ENCODE assay signal across 8 cellular contexts in the genomic region with DNA sequence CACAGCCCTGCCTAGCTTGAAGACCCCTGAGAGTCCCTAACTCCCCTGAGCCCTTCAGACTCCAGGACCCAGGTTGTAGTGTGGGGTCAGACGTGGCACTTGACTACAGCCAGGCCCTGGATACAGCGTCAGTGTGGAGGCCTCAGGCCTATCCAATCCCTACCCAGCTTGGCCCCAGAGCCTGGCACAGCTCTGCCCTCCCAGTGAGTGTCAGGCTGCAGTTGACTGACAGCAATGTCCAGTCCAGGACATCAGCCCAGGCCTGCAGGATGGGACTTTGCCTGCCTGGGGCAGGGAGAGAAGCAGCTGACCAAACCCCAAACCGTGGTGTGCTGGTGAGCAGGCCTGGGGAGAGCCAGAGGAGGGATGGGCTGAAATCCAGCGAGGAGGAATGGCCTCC. TPM values are rescaled to one million over a fixed set of nuclear protein-coding genes. Genes with fewer than 3 reads are reported as not detected.
DNase-seq lines count a peak whose midpoint lies in the region; ATAC-seq, FAIRE-seq and TF ChIP-seq lines count a peak whose summit lies in the region.

No MANE protein-coding gene starts in this region.

- H3K4me2 ChIP-seq in BLaER1: peak overlapping the region; percentile 93
- no peak overlapping the region for H3K4me2 ChIP-seq in H1 (ENCODE audit: insufficient read depth in 1 of 2, low read depth in 2 of 2, low read length in 2 of 2)

- H3K9ac ChIP-seq in BLaER1 (peak overlapping the region; percentile 87), NT2/D1 (ENCODE audit: insufficient read length, low read depth) (peak overlapping the region; percentile 2), H1 (replicated peaks in 1 of 4; ENCODE audit: extremely low read depth in 1 of 4, low read depth in 3 of 4, low read length in 3 of 4) (no peak overlapping the region)

- WGBS in H1 (ENCODE audit: extremely low coverage in 1 of 2, insufficient coverage in 1 of 2, insufficient read length in 1 of 2, insufficient replicate concordance in 2 of 2, low coverage in 1 of 2, low lambda C conversion rate in 2 of 2, missing lambda C conversion rate in 1 of 2), 2 experiments: 95% methylated on average over 4 of the region's 4 CpGs; no CpG with 5 or more reads in 1 of the 2 experiments

- no peak overlapping the region for H3K18ac ChIP-seq in H1 (ENCODE audit: extremely low read depth, low read length)

- H3K4me1 ChIP-seq in BLaER1 (peaks cover 100% of the 10 kb centered on the region), NT2/D1 (ENCODE audit: insufficient read depth, insufficient read length) (peaks cover 12% of the 10 kb centered on the region), H1 (replicated peaks in 1 of 4; ENCODE audit: control insufficient read depth in 3 of 4, insufficient read depth in 4 of 4, low read length in 3 of 4) (peaks cover 0 to 17% (median 2%) of the 10 kb centered on the region in 4 experiments; a peak in 3 of 7 replicates)

- no peaks in the 10 kb centered on the region for H3K23me2 ChIP-seq in H1 (ENCODE audit: low read depth, low read length)

- TF ChIP-seq RAD21 in H1 (IDR thresholded peaks at IDR 0.05 in 1 of 2, conservative IDR thresholded peaks at IDR 0.05 in 1 of 2; ENCODE audit: low read depth in 2 of 2, low read length in 2 of 2): no peak

- no peak overlapping the region for H4K5ac ChIP-seq in H1 (ENCODE audit: insufficient read length, low read depth, low read length)

- H3K36me3 Mint-ChIP-seq in nephron progenitor cell (ENCODE audit: low read depth) (no peaks in the 10 kb centered on the region), WTC11 (no peaks in the 10 kb centered on the region)

- no peak for TF ChIP-seq EP300 in H1 (IDR thresholded peaks at IDR 0.05; ENCODE audit: borderline replicate concordance in 1 of 2, low read depth in 2 of 2, low read length in 2 of 2)

- H2BK120ac ChIP-seq in H1 (replicated peaks; ENCODE audit: low read depth, low read length): no peak overlapping the region

- no peak for ATAC-seq in WTC11
- ATAC-seq in GM19467 (IDR thresholded peaks at IDR 0.05; ENCODE audit: unreplicated experiment): no peak
- no peak for ATAC-seq in GM19455 (IDR thresholded peaks at IDR 0.05; ENCODE audit: unreplicated experiment)

- H2BK5ac ChIP-seq in H1 (ENCODE audit: low read depth, low read length): 0 out of 2 replicates have a peak overlapping the region, but pooled peaks have one; percentile 60

- H3K79me2 ChIP-seq in H1 (ENCODE audit: control insufficient read depth in 1 of 2, insufficient read depth in 2 of 2, low read length in 2 of 2): peaks cover 0 to 45% of the 10 kb centered on the region in 2 experiments; a peak in 2 of 4 replicates

- H3K27ac Mint-ChIP-seq in nephron progenitor cell (peak overlapping the region; percentile 83), WTC11 (no peak overlapping the region)

- no peak for TF ChIP-seq POLR2A in H1 (IDR thresholded peaks at IDR 0.05; ENCODE audit: control extremely low read depth in 1 of 2, low read depth in 2 of 2, low read length in 2 of 2)

- POLR2A ChIA-PET in H1 (lab: Charles Lee; ENCODE audit: partially characterized antibody) (interaction anchor here (1.2 to 1.5 kb wide), 3 partner anchors 25 to 47 kb away, joined by 3 to 4 read pairs (median 3); partner anchors contain the start of gene KLF13), WTC11 (lab: Charles Lee) (no interaction called here)

- H3K9me3 ChIP-seq in BLaER1 (no peaks in the 10 kb centered on the region), NT2/D1 (ENCODE audit: insufficient read depth, low read length) (no peaks in the 10 kb centered on the region), H1 (ENCODE audit: insufficient read depth in 2 of 2, low read depth in 1 of 2, low read length in 1 of 2) (no peaks in the 10 kb centered on the region)

- H2BK12ac ChIP-seq in H1 (ENCODE audit: low read depth, low read length): no peak overlapping the region

- peaks cover 19% of the 10 kb centered on the region for H4K20me1 ChIP-seq in BLaER1
- H4K20me1 ChIP-seq in H1 (replicated peaks in 1 of 2; ENCODE audit: control insufficient read depth in 1 of 2, insufficient read depth in 2 of 2, low read length in 2 of 2): peaks cover 14 to 29% of the 10 kb centered on the region in 2 experiments

- H2AFZ ChIP-seq in H1 (ENCODE audit: low read length): no peak overlapping the region

- peaks cover 24% of the 10 kb centered on the region for H3K79me1 ChIP-seq in H1 (ENCODE audit: low read depth, low read length)

- H4K8ac ChIP-seq in H1 (ENCODE audit: extremely low read depth, insufficient read depth, low read length): no peak overlapping the region

- no peaks in the 10 kb centered on the region for H3K27me3 Mint-ChIP-seq in nephron progenitor cell (ENCODE audit: low read depth, poor library complexity)
- H3K27me3 Mint-ChIP-seq in WTC11 (ENCODE audit: low read depth): no peaks in the 10 kb centered on the region

- DNase-seq in NT2/D1 (ENCODE audit: low read depth, low spot score): no peak
- DNase-seq in H1 (ENCODE audit: low read depth in 1 of 2, low spot score in 2 of 2): no peak
- DNase-seq in nephron progenitor cell: no peak
- DNase-seq in NK-92 treated with Interleukin-12 subunit alpha and Interleukin-12 subunit beta, amount 100 ng/mL, for 24 hours (lab: John Stamatoyannopoulos, UW): no peak
- no peak for DNase-seq in WTC11 (ENCODE audit: low spot score)

- H3K4ac ChIP-seq in H1 (replicated peaks; ENCODE audit: insufficient read length, low read depth, low read length): no peak overlapping the region

- H2AK5ac ChIP-seq in H1 (ENCODE audit: low read depth, low read length): no peak overlapping the region

- peak overlapping the region; percentile 98 for H3K27ac ChIP-seq in BLaER1
- H3K27ac ChIP-seq in H1 (ENCODE audit: low read depth, low read length): no peak overlapping the region

- peak overlapping the region; percentile 55 for H3K4me3 ChIP-seq in BLaER1
- no peak overlapping the region for H3K4me3 ChIP-seq in NT2/D1 (ENCODE audit: insufficient read length, low read depth)
- no peak overlapping the region for H3K4me3 ChIP-seq in H1 (ENCODE audit: extremely low read depth in 1 of 4, insufficient read depth in 2 of 4, low read depth in 3 of 4, low read length in 4 of 4)

- TF ChIP-seq CTCF in H1 (IDR thresholded peaks at IDR 0.05; ENCODE audit: control extremely low read depth in 1 of 3, insufficient read depth in 1 of 3, low read depth in 1 of 3, low read length in 3 of 3) (no peak), nephron progenitor cell (IDR thresholded peaks at IDR 0.05) (no peak), WTC11 (IDR thresholded peaks at IDR 0.05) (no peak)

- no peak for FAIRE-seq in H1 (lab: Jason Lieb, UNC)

- H3K4me1 Mint-ChIP-seq in nephron progenitor cell (peaks cover 50% of the 10 kb centered on the region), WTC11 (peaks cover 42% of the 10 kb centered on the region)

- CTCF ChIA-PET in H1 (lab: Charles Lee; ENCODE audit: partially characterized antibody) (interaction anchor here (0.6 to 1.5 kb wide), 8 partner anchors 10 to 147 kb away, joined by 3 to 4 read pairs (median 3); no protein-coding TSS in a partner anchor), WTC11 (lab: Charles Lee) (interaction anchor here (3.4 kb wide), 1 partner anchor 81 kb away, joined by 9 read pairs; no protein-coding TSS in a partner anchor)

- H3K14ac ChIP-seq in H1 (ENCODE audit: insufficient read length): no peak overlapping the region

- no peak overlapping the region for H3K56ac ChIP-seq in H1 (replicated peaks; ENCODE audit: insufficient read length, low read depth, low read length)

- H3K36me3 ChIP-seq in BLaER1 (peaks cover 26% of the 10 kb centered on the region), NT2/D1 (ENCODE audit: insufficient read depth, insufficient read length, low read length) (peaks cover 3% of the 10 kb centered on the region), H1 (ENCODE audit: control insufficient read depth in 2 of 4, insufficient read depth in 4 of 4, low read length in 3 of 4) (no peaks in the 10 kb centered on the region)

- H2BK15ac ChIP-seq in H1 (ENCODE audit: low read length): no peak overlapping the region

- H3K9me3 Mint-ChIP-seq in nephron progenitor cell: no peaks in the 10 kb centered on the region
- H3K9me3 Mint-ChIP-seq in WTC11: no peaks in the 10 kb centered on the region

- H4K91ac ChIP-seq in H1 (replicated peaks; ENCODE audit: insufficient read length, low read length): no peak overlapping the region

- H3K27me3 ChIP-seq in BLaER1: no peaks in the 10 kb centered on the region
- H3K27me3 ChIP-seq in NT2/D1 (ENCODE audit: insufficient read depth, insufficient read length): no peaks in the 10 kb centered on the region
- no peaks in the 10 kb centered on the region for H3K27me3 ChIP-seq in H1 (replicated peaks in 1 of 4; ENCODE audit: control insufficient read depth in 3 of 4, extremely low read depth in 1 of 4, insufficient read depth in 3 of 4, low read length in 3 of 4)

- H2BK20ac ChIP-seq in H1 (ENCODE audit: low read length): no peak overlapping the region

- H3K4me3 Mint-ChIP-seq in nephron progenitor cell: no peak overlapping the region
- H3K4me3 Mint-ChIP-seq in WTC11: no peak overlapping the region

- no peak overlapping the region for H3K23ac ChIP-seq in H1 (ENCODE audit: insufficient read length)

TF ChIP-seq in H1, 55 proteins besides CTCF, POLR2A, EP300 and RAD21 (continues in another document):
- TF ChIP-seq SIRT6 (IDR thresholded peaks at IDR 0.05; ENCODE audit: low read length) (no peak), SP1 (IDR thresholded peaks at IDR 0.05; ENCODE audit: low read depth, low read length) (no peak), EZH2 (IDR thresholded peaks at IDR 0.05; ENCODE audit: low read depth, low read length, severe bottlenecking) (no peak), KDM4A (IDR thresholded peaks at IDR 0.05; ENCODE audit: low read depth, low read length, severe bottlenecking) (no peak), NANOG (IDR thresholded peaks at IDR 0.05; ENCODE audit: insufficient read depth, low read depth, low read length, poor library complexity, severe bottlenecking) (no peak)

TF ChIP-seq in WTC11, 78 proteins besides CTCF, POLR2A, EP300 and RAD21 (continues in another document):
- TF ChIP-seq CREM (CRISPR knock-in tag; IDR thresholded peaks at IDR 0.05): no peak
- no peak for TF ChIP-seq ZNF416 (CRISPR knock-in tag; IDR thresholded peaks at IDR 0.05)
- TF ChIP-seq SP1 (CRISPR knock-in tag; conservative IDR thresholded peaks at IDR 0.05): no peak
- TF ChIP-seq JAZF1 (CRISPR knock-in tag; IDR thresholded peaks at IDR 0.05): no peak
- TF ChIP-seq TP53 (CRISPR knock-in tag; IDR thresholded peaks at IDR 0.05): no peak
- no peak for TF ChIP-seq TCF7 (CRISPR knock-in tag; IDR thresholded peaks at IDR 0.05; ENCODE audit: low read depth)

RNA-seq across cellular contexts. Expression of gene KLF13, which starts 27.3 kb away (rescaled TPM):
- 32.4 and 33.4 TPM in 2 replicates for total RNA-seq in H1 (2021; fragmentation: NEBNext Ultra II Directional; extraction: Animal tissue kit (Norgen Biotek cat#: 25700))
- polyA plus RNA-seq in H1 (2011; rRNA removed): 15.7 and 18.3 TPM in 2 replicates
- polyA plus RNA-seq in H1 (2011; cell fraction: cytosol; rRNA removed): 16.2 TPM
- 17.3 TPM for polyA plus RNA-seq in H1 (2011; cell fraction: nucleus; rRNA removed)
- 21.5 to 39.3 TPM (median 24.4 TPM) in 4 replicates for polyA plus RNA-seq in H1 (2012, experiment 1 of 2)
- polyA plus RNA-seq in H1 (2012, experiment 2 of 2): 13.0 TPM
- polyA plus RNA-seq in H1 (2013, experiment 1 of 2): 34.5 TPM
- polyA plus RNA-seq in H1 (2013, experiment 2 of 2): 37.8 TPM
- 15.4 and 21.4 TPM in 2 replicates for polyA minus RNA-seq in H1 (2011; rRNA and poly(A)+ RNA removed)
- polyA minus RNA-seq in H1 (2011; cell fraction: cytosol; rRNA and poly(A)+ RNA removed): 21.7 TPM
- 10.9 TPM for polyA minus RNA-seq in H1 (2011; cell fraction: nucleus; rRNA and poly(A)+ RNA removed)
- total RNA-seq in WTC11 (2021): 36.9 to 38.1 TPM (median 37.2 TPM) in 3 replicates

Comparison
In these comparisons a context has a peak if more than half of its experiments do, and no peak if none do; other contexts are left out.
1. H3K9ac ChIP-seq: peak in BLaER1 (single experiment) and NT2/D1 (single experiment); none in H1 (0 of 4).